In the genomic region with DNA sequence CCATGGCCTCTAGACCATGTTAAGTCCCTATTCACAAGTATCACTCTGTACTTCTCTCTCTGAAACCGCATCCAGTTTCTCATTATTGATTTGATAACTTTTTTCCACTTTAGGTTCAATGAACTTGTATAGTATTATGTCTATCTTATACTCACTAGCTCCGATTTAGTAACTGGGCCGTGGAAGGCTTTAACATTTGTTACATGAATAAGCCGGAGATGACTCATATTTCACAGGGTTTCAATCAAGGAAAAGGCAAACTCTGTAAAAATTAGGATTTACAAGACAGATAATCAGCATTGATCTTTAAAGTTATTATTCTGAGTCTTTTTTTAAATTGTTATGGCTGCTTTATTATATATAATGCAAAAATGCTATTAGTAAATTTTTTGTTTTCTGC, we compare ENCODE assay signal across 34 cellular contexts.
"Had no signal": no experiment of that assay in that cellular context is flagged by ENCODE, and none has a peak within 500 bp of the region (broad histone marks: within the 10 kb centered on the region; RNA-seq: fewer than 3 reads in every experiment).

No MANE protein-coding gene starts in this region.

- H3K27me3 ChIP-seq: ascending aorta, breast epithelium, cardiac muscle cell, dorsolateral prefrontal cortex, foreskin keratinocyte, gastrocnemius medialis, heart left ventricle had no signal

- H3K9me3 Mint-ChIP-seq: activated naive CD8-positive, alpha-beta T cell treated with anti-CD3 and anti-CD28 coated beads, Interleukin-2, amount 10 ng/mL, durations not matched to agents 7 days and 5 days; brain; endodermal cell had no signal

- H3K4me1 ChIP-seq: ascending aorta, breast epithelium, foreskin keratinocyte, gastrocnemius medialis, heart left ventricle had no signal

- DNase-seq: activated CD4-positive, alpha-beta memory T cell treated with anti-CD3 and anti-CD28 coated beads for 36 hours; activated CD4-positive, alpha-beta T cell treated with anti-CD3 and anti-CD28 coated beads for 36 hours; activated CD4-positive, alpha-beta T cell treated with anti-CD3 and anti-CD28 coated beads, Interleukin-2, amount 10 ng/mL, durations not matched to agents 24 days and 14 days; activated CD4-positive, CD25-positive, alpha-beta regulatory T cell; activated CD4-positive, CD25-positive, alpha-beta regulatory T cell treated with anti-CD3 and anti-CD28 coated beads, Interleukin-2, amount 50 U/mL, for 72 hours; activated CD8-positive, alpha-beta memory T cell treated with anti-CD3 and anti-CD28 coated beads, Interleukin-2, amount 10 ng/mL, durations not matched to agents 7 days and 5 days; activated CD8-positive, alpha-beta memory T cell treated with anti-CD3 and anti-CD28 coated beads, Interleukin-2, amount 50 U/mL, for 4 hours; activated CD8-positive, alpha-beta T cell treated with anti-CD3 and anti-CD28 coated beads, Interleukin-2, amount 10 ng/mL, durations not matched to agents 7 days and 5 days; activated gamma-delta T cell; activated naive CD4-positive, alpha-beta T cell; activated naive CD4-positive, alpha-beta T cell treated with anti-CD3 and anti-CD28 coated beads, Interleukin-2, amount 10 ng/mL, durations not matched to agents 7 days and 5 days; activated naive CD8-positive, alpha-beta T cell treated with anti-CD3 and anti-CD28 coated beads, Interleukin-2, amount 10 ng/mL, durations not matched to agents 7 days and 5 days; activated T-cell treated with anti-CD3 and anti-CD28 coated beads, Interleukin-2, amount 50 U/mL, for 1 hour; activated T-cell treated with anti-CD3 and anti-CD28 coated beads, Interleukin-2, amount 50 U/mL, for 48 hours; dorsolateral prefrontal cortex; effector memory CD4-positive, alpha-beta T cell; endodermal cell; foreskin keratinocyte; gastrocnemius medialis; glutamatergic neuron; heart left ventricle; T-helper 1 cell; T-helper 17 cell; T1000 had no signal

- H3K27ac Mint-ChIP-seq: activated CD4-positive, alpha-beta memory T cell treated with anti-CD3 and anti-CD28 coated beads for 36 hours; activated CD4-positive, alpha-beta T cell treated with anti-CD3 and anti-CD28 coated beads for 36 hours; activated CD4-positive, alpha-beta T cell treated with anti-CD3 and anti-CD28 coated beads, Interleukin-2, amount 10 ng/mL, durations not matched to agents 24 days and 14 days; activated CD8-positive, alpha-beta memory T cell treated with anti-CD3 and anti-CD28 coated beads, Interleukin-2, amount 10 ng/mL, durations not matched to agents 7 days and 5 days; activated CD8-positive, alpha-beta T cell treated with anti-CD3 and anti-CD28 coated beads, Interleukin-2, amount 10 ng/mL, durations not matched to agents 7 days and 5 days; activated naive CD4-positive, alpha-beta T cell treated with anti-CD3 and anti-CD28 coated beads, Interleukin-2, amount 10 ng/mL, durations not matched to agents 7 days and 5 days; activated naive CD4-positive, alpha-beta T cell treated with anti-CD3 and anti-CD28 coated beads, Interleukin-2, amount 50 U/mL, for 72 hours; activated naive CD8-positive, alpha-beta T cell treated with anti-CD3 and anti-CD28 coated beads, Interleukin-2, amount 10 ng/mL, durations not matched to agents 7 days and 5 days; brain; dendritic cell treated with granulocyte-macrophage colony-stimulating factor and Interleukin-4, amounts not matched to agents 40 ng/mL and 50 ng/mL, for 4 days; endodermal cell; T-helper 17 cell; T-helper 2 cell treated with Interferon-gamma antibody and Interleukin-4, amounts not matched to agents 5 μg/mL and 100 μg/mL, for 36 hours had no signal

- H3K27ac ChIP-seq: ascending aorta, breast epithelium, cardiac muscle cell, coronary artery, dorsolateral prefrontal cortex, foreskin keratinocyte, gastrocnemius medialis, heart left ventricle had no signal

- H3K27me3 Mint-ChIP-seq: activated CD4-positive, alpha-beta memory T cell treated with anti-CD3 and anti-CD28 coated beads for 36 hours; activated CD4-positive, alpha-beta T cell treated with anti-CD3 and anti-CD28 coated beads for 36 hours; activated CD4-positive, alpha-beta T cell treated with anti-CD3 and anti-CD28 coated beads, Interleukin-2, amount 10 ng/mL, durations not matched to agents 24 days and 14 days; activated CD8-positive, alpha-beta memory T cell treated with anti-CD3 and anti-CD28 coated beads, Interleukin-2, amount 10 ng/mL, durations not matched to agents 7 days and 5 days; activated naive CD4-positive, alpha-beta T cell treated with anti-CD3 and anti-CD28 coated beads, Interleukin-2, amount 10 ng/mL, durations not matched to agents 7 days and 5 days; activated naive CD8-positive, alpha-beta T cell treated with anti-CD3 and anti-CD28 coated beads, Interleukin-2, amount 10 ng/mL, durations not matched to agents 7 days and 5 days; brain; central memory CD8-positive, alpha-beta T cell; dendritic cell treated with granulocyte-macrophage colony-stimulating factor and Interleukin-4, amounts not matched to agents 40 ng/mL and 50 ng/mL, for 4 days; T-helper 17 cell had no signal

- ATAC-seq: activated CD4-positive, alpha-beta T cell treated with anti-CD3 and anti-CD28 coated beads for 36 hours; activated CD8-positive, alpha-beta memory T cell treated with anti-CD3 and anti-CD28 coated beads, Interleukin-2, amount 10 ng/mL, durations not matched to agents 7 days and 5 days; activated CD8-positive, alpha-beta T cell treated with anti-CD3 and anti-CD28 coated beads, Interleukin-2, amount 10 ng/mL, durations not matched to agents 7 days and 5 days; activated naive CD4-positive, alpha-beta T cell treated with anti-CD3 and anti-CD28 coated beads, Interleukin-2, amount 50 U/mL, for 72 hours; esophagus mucosa; foreskin keratinocyte; gastrocnemius medialis; heart left ventricle; T-helper 17 cell had no signal

- H3K4me3 Mint-ChIP-seq: activated CD4-positive, alpha-beta memory T cell treated with anti-CD3 and anti-CD28 coated beads for 36 hours; activated CD4-positive, alpha-beta T cell treated with anti-CD3 and anti-CD28 coated beads for 36 hours; activated CD4-positive, alpha-beta T cell treated with anti-CD3 and anti-CD28 coated beads, Interleukin-2, amount 10 ng/mL, durations not matched to agents 24 days and 14 days; activated CD8-positive, alpha-beta memory T cell treated with anti-CD3 and anti-CD28 coated beads, Interleukin-2, amount 10 ng/mL, durations not matched to agents 7 days and 5 days; activated CD8-positive, alpha-beta T cell treated with anti-CD3 and anti-CD28 coated beads, Interleukin-2, amount 10 ng/mL, durations not matched to agents 7 days and 5 days; activated naive CD4-positive, alpha-beta T cell treated with anti-CD3 and anti-CD28 coated beads, Interleukin-2, amount 10 ng/mL, durations not matched to agents 7 days and 5 days; activated naive CD8-positive, alpha-beta T cell treated with anti-CD3 and anti-CD28 coated beads, Interleukin-2, amount 10 ng/mL, durations not matched to agents 7 days and 5 days; brain; central memory CD8-positive, alpha-beta T cell; dendritic cell treated with granulocyte-macrophage colony-stimulating factor and Interleukin-4, amounts not matched to agents 40 ng/mL and 50 ng/mL, for 4 days; endodermal cell; T-helper 17 cell; T-helper 2 cell treated with Interferon-gamma antibody and Interleukin-4, amounts not matched to agents 5 μg/mL and 100 μg/mL, for 36 hours had no signal

- H3K36me3 ChIP-seq: ascending aorta, breast epithelium, cardiac muscle cell, gastrocnemius medialis, heart left ventricle had no signal

- H3K4me1 Mint-ChIP-seq: activated CD4-positive, alpha-beta T cell treated with anti-CD3 and anti-CD28 coated beads for 36 hours; activated CD4-positive, alpha-beta T cell treated with anti-CD3 and anti-CD28 coated beads, Interleukin-2, amount 10 ng/mL, durations not matched to agents 24 days and 14 days; activated CD8-positive, alpha-beta memory T cell treated with anti-CD3 and anti-CD28 coated beads, Interleukin-2, amount 10 ng/mL, durations not matched to agents 7 days and 5 days; activated naive CD4-positive, alpha-beta T cell treated with anti-CD3 and anti-CD28 coated beads, Interleukin-2, amount 10 ng/mL, durations not matched to agents 7 days and 5 days; activated naive CD8-positive, alpha-beta T cell treated with anti-CD3 and anti-CD28 coated beads, Interleukin-2, amount 10 ng/mL, durations not matched to agents 7 days and 5 days; brain; central memory CD8-positive, alpha-beta T cell; T-helper 17 cell had no signal

- H3K4me3 ChIP-seq: ascending aorta, breast epithelium, cardiac muscle cell, coronary artery, dorsolateral prefrontal cortex, gastrocnemius medialis, heart left ventricle had no signal

- H3K36me3 Mint-ChIP-seq: activated CD4-positive, alpha-beta memory T cell treated with anti-CD3 and anti-CD28 coated beads for 36 hours; activated CD8-positive, alpha-beta memory T cell treated with anti-CD3 and anti-CD28 coated beads, Interleukin-2, amount 10 ng/mL, durations not matched to agents 7 days and 5 days; activated naive CD4-positive, alpha-beta T cell treated with anti-CD3 and anti-CD28 coated beads, Interleukin-2, amount 10 ng/mL, durations not matched to agents 7 days and 5 days; activated naive CD4-positive, alpha-beta T cell treated with anti-CD3 and anti-CD28 coated beads, Interleukin-2, amount 50 U/mL, for 72 hours; activated naive CD8-positive, alpha-beta T cell treated with anti-CD3 and anti-CD28 coated beads, Interleukin-2, amount 10 ng/mL, durations not matched to agents 7 days and 5 days; brain had no signal

- H3K9me3 ChIP-seq: ascending aorta, breast epithelium, gastrocnemius medialis, heart left ventricle had no signal
